1 cellular context compared by ENCODE assay signal in genomic region chr13:66700336-66700735, GRCh38.
TF ChIP-seq lines count a peak whose summit lies in the region.

No MANE protein-coding gene starts in this region.

TF ChIP-seq in GM23338, 12 proteins besides CTCF, POLR2A, EP300 and RAD21 (continued from another document):
- no peak for TF ChIP-seq ZNF462 (CRISPR knock-in tag; IDR thresholded peaks at IDR 0.05)
- no peak for TF ChIP-seq POLR2AphosphoS5 (IDR thresholded peaks at IDR 0.05; ENCODE audit: low read depth)
